In the genomic region with DNA sequence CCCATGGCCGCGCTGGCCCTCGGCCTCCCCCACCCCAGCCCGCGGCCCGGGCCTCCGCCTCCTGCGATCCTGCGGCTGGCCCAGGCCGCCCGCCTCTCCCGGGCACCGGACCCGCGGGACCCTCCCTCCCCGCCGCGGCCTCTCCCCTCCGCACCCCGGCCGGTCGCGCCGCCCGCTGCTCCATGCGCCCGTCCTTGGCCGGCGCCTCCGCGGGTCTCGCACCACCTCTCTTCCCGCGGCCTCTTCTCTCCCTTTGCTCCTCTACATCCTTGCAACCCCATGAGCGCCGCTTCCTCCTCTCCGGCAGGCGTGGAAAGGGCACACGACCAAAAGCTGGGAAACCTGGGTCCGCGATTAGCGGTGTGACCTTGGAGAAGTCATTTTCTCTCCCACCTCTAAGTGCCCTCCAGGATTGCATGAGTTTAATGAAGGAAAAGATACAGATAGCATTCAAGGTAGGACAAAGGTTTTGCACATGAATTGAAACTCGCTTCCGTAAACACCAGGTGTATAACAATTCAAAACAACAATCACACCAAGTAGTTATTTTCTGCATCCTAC, we compare ENCODE assay signal across 8 cellular contexts. TPM values are rescaled to one million over a fixed set of nuclear protein-coding genes. Genes with fewer than 3 reads are reported as not detected.
DNase-seq lines count a peak whose midpoint lies in the region; ATAC-seq and TF ChIP-seq lines count a peak whose summit lies in the region.

No MANE protein-coding gene starts in this region.

- H3K27me3 Mint-ChIP-seq in activated CD8-positive, alpha-beta T cell treated with anti-CD3 and anti-CD28 coated beads, Interleukin-2, amount 10 ng/mL, durations not matched to agents 7 days and 5 days (ENCODE audit: low read depth), result peaks cover 4% of the 10 kb centered on the region
- peaks cover 0 to 2% (median 0%) of the 10 kb centered on the region in 5 donors for H3K27me3 Mint-ChIP-seq in naive thymus-derived CD4-positive, alpha-beta T cell

- POLR2A ChIA-PET in activated CD8-positive, alpha-beta T cell treated with anti-CD3 and anti-CD28 coated beads, Interleukin-2, amount 10 ng/mL, durations not matched to agents 7 days and 5 days (lab: Charles Lee), result interaction anchor here (0.7 to 1.1 kb wide), 3 partner anchors 37 to 376 kb away, joined by 3 to 6 read pairs (median 4); no protein-coding TSS in a partner anchor
- POLR2A ChIA-PET in naive thymus-derived CD4-positive, alpha-beta T cell (lab: Charles Lee), result interaction anchor here (0.6 to 3.4 kb wide), 2 partner anchors 37 to 408 kb away, joined by 3 to 17 read pairs; no protein-coding TSS in a partner anchor

- peaks cover 10 to 20% (median 12%) of the 10 kb centered on the region in 4 donors for H3K4me1 ChIP-seq in esophagus muscularis mucosa
- peaks cover 5 to 10% of the 10 kb centered on the region in 2 donors for H3K4me1 ChIP-seq in naive thymus-derived CD4-positive, alpha-beta T cell (ENCODE audit: control insufficient read depth in 2 of 2, insufficient read depth in 2 of 2, low read length in 2 of 2)
- peaks cover 3 to 11% (median 8%) of the 10 kb centered on the region in 4 donors for H3K4me1 ChIP-seq in upper lobe of left lung

- H3K27me3 ChIP-seq in esophagus muscularis mucosa, result no peaks in the 10 kb centered on the region
- H3K27me3 ChIP-seq in naive thymus-derived CD4-positive, alpha-beta T cell (ENCODE audit: control insufficient read depth in 2 of 2, insufficient read depth in 2 of 2, low read length in 2 of 2), result no peaks in the 10 kb centered on the region
- no peaks in the 10 kb centered on the region for H3K27me3 ChIP-seq in upper lobe of left lung

- TF ChIP-seq CTCF in esophagus muscularis mucosa (IDR thresholded peaks at IDR 0.05), result peak in 1 of 3 experiments; percentile 13
- peak in 1 of 6 experiments; percentile 18 for TF ChIP-seq CTCF in upper lobe of left lung (IDR thresholded peaks at IDR 0.05)

- CTCF ChIA-PET in activated CD8-positive, alpha-beta T cell treated with anti-CD3 and anti-CD28 coated beads, Interleukin-2, amount 10 ng/mL, durations not matched to agents 7 days and 5 days (lab: Charles Lee), result interaction anchor here (1.1 kb wide), 2 partner anchors 55 to 246 kb away, joined by 3 read pairs; no protein-coding TSS in a partner anchor
- CTCF ChIA-PET in naive thymus-derived CD4-positive, alpha-beta T cell (lab: Charles Lee), result interaction anchor here (1.1 kb wide), 1 partner anchor 376 kb away, joined by 3 read pairs; a partner anchor contains a TSS

- ATAC-seq in HG02981 (IDR thresholded peaks at IDR 0.05; ENCODE audit: unreplicated experiment), result peak; percentile 22
- ATAC-seq in activated CD8-positive, alpha-beta T cell treated with anti-CD3 and anti-CD28 coated beads, Interleukin-2, amount 10 ng/mL, durations not matched to agents 7 days and 5 days, result peak; percentile 59
- peak; percentile 33 for ATAC-seq in naive thymus-derived CD4-positive, alpha-beta T cell
- peak; percentile 59 to 72 for ATAC-seq in upper lobe of left lung (ENCODE audit: low FRiP score in 2 of 2)

- H3K9me3 ChIP-seq in esophagus muscularis mucosa, result no peaks in the 10 kb centered on the region
- H3K9me3 ChIP-seq in naive thymus-derived CD4-positive, alpha-beta T cell (ENCODE audit: control insufficient read depth in 2 of 3, low read length in 3 of 3), result no peaks in the 10 kb centered on the region
- H3K9me3 ChIP-seq in upper lobe of left lung, result no peaks in the 10 kb centered on the region

- peak in 2 of 3 donors; percentile 8 to 21 for DNase-seq in stimulated activated CD4-positive, alpha-beta T cell treated with anti-CD3 and anti-CD28 coated beads, Interleukin-12 subunit alpha, Interleukin-12 subunit beta, amount 100 ng/mL, for 48 hours (ENCODE audit: low read depth in 2 of 3, low spot score in 1 of 3)
- no peak for DNase-seq in stimulated activated CD4-positive, alpha-beta T cell treated with anti-CD3 and anti-CD28 coated beads, Interleukin-12 subunit alpha, Interleukin-12 subunit beta, amount 100 ng/mL, for 4 hours
- DNase-seq in NCI-H226, result peak; percentile 59
- DNase-seq in activated CD8-positive, alpha-beta T cell treated with anti-CD3 and anti-CD28 coated beads, Interleukin-2, amount 10 ng/mL, durations not matched to agents 7 days and 5 days, result no peak
- no peak for DNase-seq in esophagus muscularis mucosa (ENCODE audit: extremely low spot score)
- peak in 8 of 9 donors; percentile 14 to 52 (median 25) for DNase-seq in naive thymus-derived CD4-positive, alpha-beta T cell
- peak in 1 of 2 donors; percentile 39 for DNase-seq in upper lobe of left lung

- H3K4me1 Mint-ChIP-seq in activated CD8-positive, alpha-beta T cell treated with anti-CD3 and anti-CD28 coated beads, Interleukin-2, amount 10 ng/mL, durations not matched to agents 7 days and 5 days (ENCODE audit: low read depth), result peaks cover 14% of the 10 kb centered on the region
- peaks cover 17 to 40% (median 35%) of the 10 kb centered on the region in 7 donors for H3K4me1 Mint-ChIP-seq in naive thymus-derived CD4-positive, alpha-beta T cell

- peaks cover 9% of the 10 kb centered on the region for H3K36me3 Mint-ChIP-seq in activated CD8-positive, alpha-beta T cell treated with anti-CD3 and anti-CD28 coated beads, Interleukin-2, amount 10 ng/mL, durations not matched to agents 7 days and 5 days (ENCODE audit: low read depth)
- peaks cover 0 to 7% (median 5%) of the 10 kb centered on the region in 5 donors for H3K36me3 Mint-ChIP-seq in naive thymus-derived CD4-positive, alpha-beta T cell

- H3K36me3 ChIP-seq in esophagus muscularis mucosa (no peaks in the 10 kb centered on the region), upper lobe of left lung (no peaks in the 10 kb centered on the region)
- no peaks in the 10 kb centered on the region for H3K36me3 ChIP-seq in naive thymus-derived CD4-positive, alpha-beta T cell (ENCODE audit: control insufficient read depth in 2 of 3, insufficient read depth in 3 of 3, low read length in 3 of 3)

- peak overlapping the region; percentile 92 to 99 (median 95) for H3K4me3 ChIP-seq in esophagus muscularis mucosa
- H3K4me3 ChIP-seq in naive thymus-derived CD4-positive, alpha-beta T cell (ENCODE audit: low read length), result peak overlapping the region; percentile 36
- peak overlapping the region; percentile 46 to 99 (median 96) for H3K4me3 ChIP-seq in upper lobe of left lung

- WGBS in esophagus muscularis mucosa, result 7% methylated on average over 32 of the region's 44 CpGs
- 8% methylated on average over 27 to 31 of the region's 44 CpGs for whole genome bisulfite sequencing in upper lobe of left lung, 2 donors

- peak overlapping the region; percentile 94 for H3K4me3 Mint-ChIP-seq in activated CD8-positive, alpha-beta T cell treated with anti-CD3 and anti-CD28 coated beads, Interleukin-2, amount 10 ng/mL, durations not matched to agents 7 days and 5 days
- H3K4me3 Mint-ChIP-seq in naive thymus-derived CD4-positive, alpha-beta T cell, result peak overlapping the region; percentile 77 to 100 (median 96)

- H3K9me3 Mint-ChIP-seq in activated CD8-positive, alpha-beta T cell treated with anti-CD3 and anti-CD28 coated beads, Interleukin-2, amount 10 ng/mL, durations not matched to agents 7 days and 5 days (ENCODE audit: insufficient read depth), result no peaks in the 10 kb centered on the region
- peaks cover 0 to 4% (median 0%) of the 10 kb centered on the region in 11 donors for H3K9me3 Mint-ChIP-seq in naive thymus-derived CD4-positive, alpha-beta T cell

- H3K27ac ChIP-seq in esophagus muscularis mucosa (replicated peaks in 1 of 4) (peak overlapping the region; percentile 72 to 88 (median 84)), upper lobe of left lung (peak overlapping the region in 3 of 4 donors; percentile 12 to 92 (median 51))
- peak overlapping the region; percentile 67 for H3K27ac ChIP-seq in naive thymus-derived CD4-positive, alpha-beta T cell (ENCODE audit: low read depth, low read length)

- TF ChIP-seq POLR2A in esophagus muscularis mucosa (IDR thresholded peaks at IDR 0.05; ENCODE audit: low read depth) (no peak), upper lobe of left lung (IDR thresholded peaks at IDR 0.05) (no peak)

- TF ChIP-seq EP300 in esophagus muscularis mucosa (IDR thresholded peaks at IDR 0.05), result no peak
- no peak for TF ChIP-seq EP300 in upper lobe of left lung (IDR thresholded peaks at IDR 0.05)

- H3K27ac Mint-ChIP-seq in activated CD8-positive, alpha-beta T cell treated with anti-CD3 and anti-CD28 coated beads, Interleukin-2, amount 10 ng/mL, durations not matched to agents 7 days and 5 days, result peak overlapping the region; percentile 86
- peak overlapping the region; percentile 88 to 99 (median 95) for H3K27ac Mint-ChIP-seq in naive thymus-derived CD4-positive, alpha-beta T cell

- intact Hi-C loops in esophagus muscularis mucosa (cut with DNase I), result no loop called here
- intact Hi-C loops in naive thymus-derived CD4-positive, alpha-beta T cell (cut with micrococcal nuclease), result loop anchor here (1.0 to 10.0 kb wide), 9 partner anchors 37 to 444 kb away; a partner anchor contains a TSS

RNA-seq across cellular contexts. Expression of a gene that starts 0.4 kb away (rescaled TPM):
- total RNA-seq in activated CD8-positive, alpha-beta T cell treated with anti-CD3 and anti-CD28 coated beads, Interleukin-2, amount 10 ng/mL, durations not matched to agents 7 days and 5 days, result 10 to 100 TPM; 34.5 to 35.9 TPM
- 10 to 100 TPM; 33.0 to 47.4 (median 42.8) TPM for total RNA-seq in esophagus muscularis mucosa
- 10 to 100 TPM; 45.1 to 56.7 (median 46.8) TPM for total RNA-seq in naive thymus-derived CD4-positive, alpha-beta T cell
- polyA plus RNA-seq in naive thymus-derived CD4-positive, alpha-beta T cell, result 10 to 100 TPM; 40.2 to 52.8 TPM
- 10 to 100 TPM; 29.6 to 55.6 (median 45.6) TPM for total RNA-seq in upper lobe of left lung

Comparison
In these comparisons a context has a peak if more than half of its experiments do, and no peak if none do; other contexts are left out.
1. DNase-seq: peak in stimulated activated CD4-positive, alpha-beta T cell treated with anti-CD3 and anti-CD28 coated beads, Interleukin-12 subunit alpha, Interleukin-12 subunit beta, amount 100 ng/mL, for 48 hours (2 of 3), NCI-H226 (single experiment) and naive thymus-derived CD4-positive, alpha-beta T cell (8 of 9); none in stimulated activated CD4-positive, alpha-beta T cell treated with anti-CD3 and anti-CD28 coated beads, Interleukin-12 subunit alpha, Interleukin-12 subunit beta, amount 100 ng/mL, for 4 hours (single experiment), activated CD8-positive, alpha-beta T cell treated with anti-CD3 and anti-CD28 coated beads, Interleukin-2, amount 10 ng/mL, durations not matched to agents 7 days and 5 days (single experiment) and esophagus muscularis mucosa (single experiment).
2. H3K4me3 ChIP-seq: peak in every context shown above with its lines; median percentile 96 in upper lobe of left lung; 95 in esophagus muscularis mucosa; 36 in naive thymus-derived CD4-positive, alpha-beta T cell.
3. Peak in every context shown above with its lines, with median percentiles within 50 percentile points of each other: ATAC-seq and H3K27ac ChIP-seq.